ENCODE assay signal across 13 cellular contexts in the genomic region with DNA sequence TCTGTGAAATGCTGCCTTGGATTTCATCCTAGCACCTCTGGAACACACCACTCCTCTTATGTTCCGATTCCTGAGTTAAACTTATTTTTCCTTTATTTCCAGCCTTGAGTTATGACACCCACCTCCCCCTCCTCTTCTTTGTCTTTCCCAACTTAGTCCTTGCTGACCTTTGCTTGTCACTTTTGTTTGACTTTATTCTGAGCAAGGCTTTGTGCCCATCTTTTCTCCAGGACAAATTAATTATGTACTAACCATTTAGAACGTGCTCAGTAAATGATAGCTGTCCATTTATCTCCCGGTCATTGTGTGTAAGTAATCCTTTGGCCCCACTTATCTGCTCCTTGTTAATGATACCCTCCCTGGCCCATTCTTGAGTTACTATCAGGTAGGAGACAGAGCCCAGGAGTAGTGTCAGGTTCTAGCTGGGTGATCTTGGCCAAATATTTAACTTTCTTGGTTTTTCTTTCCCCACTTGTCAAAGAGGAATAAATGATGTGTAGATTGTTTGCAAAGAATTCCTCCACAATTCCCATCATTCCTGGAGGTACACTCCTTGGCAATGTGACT. TPM values are rescaled to one million over a fixed set of nuclear protein-coding genes. Genes with fewer than 3 reads are reported as not detected.
A peak's percentile ranks its signal among the peaks of the same experiment; 100 is the strongest.
DNase-seq lines count a peak whose midpoint lies in the region; ATAC-seq and TF ChIP-seq lines count a peak whose summit lies in the region.
"Had no signal": no experiment of that assay in that cellular context is flagged by ENCODE, and none has a peak within 500 bp of the region (broad histone marks: within the 10 kb centered on the region; RNA-seq: fewer than 3 reads in every experiment).

No MANE protein-coding gene starts in this region.

- no peaks in the 10 kb centered on the region for H3F3A ChIP-seq in smooth muscle cell (ENCODE audit: low read depth)

- no peaks in the 10 kb centered on the region for H3K9me3 ChIP-seq in esophagus squamous epithelium
- no peaks in the 10 kb centered on the region for H3K9me3 ChIP-seq in smooth muscle cell (replicated peaks; ENCODE audit: low read depth)

- WGBS in esophagus squamous epithelium, 2 donors = 35 to 47% methylated on average over 3 of the region's 3 CpGs
- no CpG with 5 or more reads among the region's 3 CpGs for WGBS in mesendoderm (ENCODE audit: extremely low coverage, insufficient coverage, low lambda C conversion rate)
- 53% methylated on average over 3 of the region's 3 CpGs for WGBS in smooth muscle cell (ENCODE audit: low lambda C conversion rate)

- H4K5ac ChIP-seq in mesendoderm (ENCODE audit: low read length) = no peak overlapping the region

- peaks cover 0 to 55% (median 19%) of the 10 kb centered on the region in 3 donors for H3K4me1 ChIP-seq in esophagus squamous epithelium
- H3K4me1 ChIP-seq in mesendoderm (ENCODE audit: control insufficient read depth, low read depth, low read length) = peaks cover 6% of the 10 kb centered on the region
- peaks cover 11% of the 10 kb centered on the region for H3K4me1 ChIP-seq in smooth muscle cell (ENCODE audit: low read depth)

- H3K36me3 Mint-ChIP-seq in activated CD8-positive, alpha-beta memory T cell treated with anti-CD3 and anti-CD28 coated beads, Interleukin-2, amount 10 ng/mL, durations not matched to agents 7 days and 5 days = no peaks in the 10 kb centered on the region
- H3K36me3 Mint-ChIP-seq in CD14-positive monocyte = no peaks in the 10 kb centered on the region

- H3K56ac ChIP-seq in mesendoderm (ENCODE audit: low read length) = no peak overlapping the region

- no peak overlapping the region for H3K4me3 Mint-ChIP-seq in activated CD8-positive, alpha-beta memory T cell treated with anti-CD3 and anti-CD28 coated beads, Interleukin-2, amount 10 ng/mL, durations not matched to agents 7 days and 5 days
- no peak overlapping the region for H3K4me3 Mint-ChIP-seq in CD14-positive monocyte
- H3K4me3 Mint-ChIP-seq: CD8-positive, alpha-beta memory T cell had no signal

- H2BK5ac ChIP-seq in mesendoderm (ENCODE audit: low read length) = no peak overlapping the region

- no peak overlapping the region for H3K4me3 ChIP-seq in esophagus squamous epithelium
- H3K4me3 ChIP-seq in mesendoderm (ENCODE audit: low read length) = no peak overlapping the region
- no peak overlapping the region for H3K4me3 ChIP-seq in smooth muscle cell

- H3K4ac ChIP-seq in mesendoderm (ENCODE audit: low read depth, low read length) = no peak overlapping the region

- H4K8ac ChIP-seq in mesendoderm (ENCODE audit: low read depth, low read length) = no peak overlapping the region

- H3K79me2 ChIP-seq in mesendoderm (ENCODE audit: control insufficient read depth, insufficient read depth, low read length) (no peaks in the 10 kb centered on the region), smooth muscle cell (ENCODE audit: low read depth) (no peaks in the 10 kb centered on the region)

- H3K27me3 Mint-ChIP-seq in activated CD8-positive, alpha-beta memory T cell treated with anti-CD3 and anti-CD28 coated beads, Interleukin-2, amount 10 ng/mL, durations not matched to agents 7 days and 5 days = no peaks in the 10 kb centered on the region
- peaks cover 0 to 2% (median 0%) of the 10 kb centered on the region in 3 donors for H3K27me3 Mint-ChIP-seq in CD14-positive monocyte (ENCODE audit: low read depth in 3 of 3)

- no peak for TF ChIP-seq POLR2A in esophagus squamous epithelium (IDR thresholded peaks at IDR 0.05)

- no peak overlapping the region for H2AK5ac ChIP-seq in mesendoderm (ENCODE audit: low read length)

- no peak overlapping the region for H3K9ac ChIP-seq in mesendoderm (ENCODE audit: low read length)
- H3K9ac ChIP-seq in smooth muscle cell (ENCODE audit: low read depth) = no peak overlapping the region

- intact Hi-C loops in esophagus squamous epithelium (cut with DNase I) = no loop called here
- intact Hi-C loops in CD14-positive monocyte (cut with micrococcal nuclease) = no loop called here

- H3K9me3 Mint-ChIP-seq in activated CD8-positive, alpha-beta memory T cell treated with anti-CD3 and anti-CD28 coated beads, Interleukin-2, amount 10 ng/mL, durations not matched to agents 7 days and 5 days (ENCODE audit: low read depth) = no peaks in the 10 kb centered on the region
- H3K9me3 Mint-ChIP-seq in CD14-positive monocyte = no peaks in the 10 kb centered on the region
- H3K9me3 Mint-ChIP-seq: CD8-positive, alpha-beta memory T cell had no signal

- H3K36me3 ChIP-seq in esophagus squamous epithelium = no peaks in the 10 kb centered on the region
- H3K36me3 ChIP-seq in mesendoderm (ENCODE audit: control insufficient read depth, insufficient read depth, low read length) = no peaks in the 10 kb centered on the region
- H3K36me3 ChIP-seq in smooth muscle cell (ENCODE audit: low read depth) = no peaks in the 10 kb centered on the region

- H3K4me2 ChIP-seq in mesendoderm (ENCODE audit: low read length) (no peak overlapping the region), smooth muscle cell (no peak overlapping the region)

- no peaks in the 10 kb centered on the region for H3K79me1 ChIP-seq in mesendoderm (ENCODE audit: low read length)

- no peak overlapping the region for H2BK120ac ChIP-seq in mesendoderm (ENCODE audit: low read depth, low read length)

- no peak for ATAC-seq in activated CD8-positive, alpha-beta memory T cell treated with anti-CD3 and anti-CD28 coated beads, Interleukin-2, amount 10 ng/mL, durations not matched to agents 7 days and 5 days
- no peak for ATAC-seq in HG03469 (IDR thresholded peaks at IDR 0.05; ENCODE audit: unreplicated experiment)

- H2BK15ac ChIP-seq in mesendoderm (replicated peaks; ENCODE audit: low read depth) = no peak overlapping the region

- TF ChIP-seq CTCF in esophagus squamous epithelium (IDR thresholded peaks at IDR 0.05) = no peak
- no peak for TF ChIP-seq CTCF in smooth muscle cell (IDR thresholded peaks at IDR 0.05; ENCODE audit: borderline replicate concordance, insufficient read depth, poor library complexity, severe bottlenecking)
- TF ChIP-seq CTCF in CD14-positive monocyte (IDR thresholded peaks at IDR 0.05) = no peak

- CTCF ChIA-PET in activated CD8-positive, alpha-beta memory T cell treated with anti-CD3 and anti-CD28 coated beads, Interleukin-2, amount 10 ng/mL, durations not matched to agents 7 days and 5 days (lab: Charles Lee) = interaction anchor here (1.6 kb wide), 1 partner anchor 20 kb away, joined by 3 read pairs; no protein-coding TSS in a partner anchor

- no peak overlapping the region for H3K18ac ChIP-seq in mesendoderm (ENCODE audit: low read length)

- no peak overlapping the region for H3K27ac Mint-ChIP-seq in activated CD8-positive, alpha-beta memory T cell treated with anti-CD3 and anti-CD28 coated beads, Interleukin-2, amount 10 ng/mL, durations not matched to agents 7 days and 5 days
- H3K27ac Mint-ChIP-seq in CD14-positive monocyte = no peak overlapping the region
- H3K27ac Mint-ChIP-seq: CD8-positive, alpha-beta memory T cell had no signal

- no peak overlapping the region for H3K23ac ChIP-seq in mesendoderm (ENCODE audit: low read length)

- H4K20me1 ChIP-seq in smooth muscle cell (ENCODE audit: low read depth) = no peaks in the 10 kb centered on the region

- H3K27ac ChIP-seq in esophagus squamous epithelium (peak overlapping the region; percentile 16 to 87 (median 76)), mesendoderm (ENCODE audit: low read depth, low read length) (no peak overlapping the region), smooth muscle cell (ENCODE audit: low read depth) (peak overlapping the region; percentile 2)
- H3K27ac ChIP-seq: 22Rv1 had no signal

- H2AFZ ChIP-seq in smooth muscle cell (ENCODE audit: low read depth) = no peak overlapping the region

- peak; percentile 2 for DNase-seq in activated CD8-positive, alpha-beta memory T cell treated with anti-CD3 and anti-CD28 coated beads, Interleukin-2, amount 10 ng/mL, durations not matched to agents 7 days and 5 days
- DNase-seq in activated CD8-positive, alpha-beta memory T cell treated with anti-CD3 and anti-CD28 coated beads, Interleukin-2, amount 50 U/mL, for 48 hours = no peak
- DNase-seq in esophagus squamous epithelium (lab: John Stamatoyannopoulos, UW) (no peak), mesendoderm (peak; percentile 34), smooth muscle cell (lab: John Stamatoyannopoulos, UW; ENCODE audit: unreplicated experiment) (no peak), CD14-positive monocyte (ENCODE audit: low spot score) (no peak), HuH-7 (ENCODE audit: low spot score) (no peak)
- DNase-seq: CD8-positive, alpha-beta memory T cell; DMS53; GF-D8; HCEC 1CT had no signal

- no peaks in the 10 kb centered on the region for H3K27me3 ChIP-seq in esophagus squamous epithelium
- no peaks in the 10 kb centered on the region for H3K27me3 ChIP-seq in mesendoderm (ENCODE audit: insufficient read depth, low read length, poor library complexity)
- no peaks in the 10 kb centered on the region for H3K27me3 ChIP-seq in smooth muscle cell (ENCODE audit: low read depth)

- H3K4me1 Mint-ChIP-seq in activated CD8-positive, alpha-beta memory T cell treated with anti-CD3 and anti-CD28 coated beads, Interleukin-2, amount 10 ng/mL, durations not matched to agents 7 days and 5 days = no peaks in the 10 kb centered on the region
- peaks cover 11% of the 10 kb centered on the region for H3K4me1 Mint-ChIP-seq in CD14-positive monocyte
- H3K4me1 Mint-ChIP-seq: CD8-positive, alpha-beta memory T cell had no signal

RNA-seq across cellular contexts. Expression of a gene that starts 44.2 kb away (rescaled TPM):
- 1 to 10 TPM in 1 of 2 experiments, under 1 TPM in 1; 0.96 to 1.1 TPM for total RNA-seq in activated CD8-positive, alpha-beta memory T cell treated with anti-CD3 and anti-CD28 coated beads, Interleukin-2, amount 10 ng/mL, durations not matched to agents 7 days and 5 days
- total RNA-seq in esophagus squamous epithelium = 10 to 100 TPM; 23.4 to 36.7 (median 26.7) TPM
- polyA plus RNA-seq in mesendoderm (2013, experiment 1 of 2) = 1.1 TPM
- 0.97 TPM for polyA plus RNA-seq in mesendoderm (2013, experiment 2 of 2)
- total RNA-seq in smooth muscle cell = 5.7 and 6.9 TPM in 2 replicates
- polyA plus RNA-seq in smooth muscle cell = 0.54 and 1.6 TPM in 2 replicates
- under 1 TPM in 1 of 2 donors, not detected in 1; 0.17 TPM for polyA plus RNA-seq in CD14-positive monocyte

RNA-seq across cellular contexts. Expression of a gene that starts 51.2 kb away (rescaled TPM):
- 10 to 100 TPM; 27.5 to 32.6 TPM for total RNA-seq in activated CD8-positive, alpha-beta memory T cell treated with anti-CD3 and anti-CD28 coated beads, Interleukin-2, amount 10 ng/mL, durations not matched to agents 7 days and 5 days
- total RNA-seq in esophagus squamous epithelium (10 to 100 TPM in 2 of 4 donors, 1 to 10 TPM in 2; 6.0 to 18.3 (median 13.2) TPM), smooth muscle cell (50.4 and 62.9 TPM in 2 replicates)
- polyA plus RNA-seq in mesendoderm (2013, experiment 1 of 2) = 16.5 TPM
- 16.4 TPM for polyA plus RNA-seq in mesendoderm (2013, experiment 2 of 2)
- polyA plus RNA-seq in smooth muscle cell (28.9 and 34.4 TPM in 2 replicates), CD14-positive monocyte (1 to 10 TPM in 1 of 2 donors, under 1 TPM in 1; 0.80 to 1.2 TPM)

Comparison
In these comparisons a context has a peak if more than half of its experiments do, and no peak if none do; other contexts are left out.
1. DNase-seq: peak in activated CD8-positive, alpha-beta memory T cell treated with anti-CD3 and anti-CD28 coated beads, Interleukin-2, amount 10 ng/mL, durations not matched to agents 7 days and 5 days (single experiment) and mesendoderm (single experiment); none in activated CD8-positive, alpha-beta memory T cell treated with anti-CD3 and anti-CD28 coated beads, Interleukin-2, amount 50 U/mL, for 48 hours (single experiment), esophagus squamous epithelium (single experiment), smooth muscle cell (single experiment), CD14-positive monocyte (single experiment) and HuH-7 (single experiment).